Comparison of ENCODE assay signal across 18 cellular contexts in the genomic region with DNA sequence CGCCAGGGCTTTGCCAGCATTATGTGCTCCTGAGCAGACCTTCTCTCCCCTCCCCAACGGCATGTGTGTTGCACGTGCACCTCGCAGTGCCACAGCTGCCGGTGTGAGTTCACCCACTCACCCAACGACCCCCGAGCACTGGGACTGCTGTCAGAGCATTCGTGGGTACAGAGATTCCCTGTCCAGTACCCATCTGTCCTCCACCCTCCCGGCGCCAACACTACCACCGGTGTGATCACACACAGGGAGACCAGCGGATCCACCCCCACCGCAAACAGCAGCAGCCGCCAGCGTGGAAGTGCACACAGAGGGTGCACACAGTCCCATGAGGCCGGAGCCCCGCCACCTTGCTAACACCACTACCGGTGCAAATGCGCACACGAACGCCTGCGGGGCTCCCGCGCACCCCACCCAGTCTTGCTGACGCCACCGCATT. TPM values are rescaled to one million over a fixed set of nuclear protein-coding genes. Genes with fewer than 3 reads are reported as not detected.
DNase-seq lines count a peak whose midpoint lies in the region; ATAC-seq and TF ChIP-seq lines count a peak whose summit lies in the region.
"Had no signal": no experiment of that assay in that cellular context is flagged by ENCODE, and none has a peak within 500 bp of the region (broad histone marks: within the 10 kb centered on the region; RNA-seq: fewer than 3 reads in every experiment).

No MANE protein-coding gene starts in this region.

- peaks cover 0 to 11% (median 0%) of the 10 kb centered on the region in 11 experiments; a peak in 1 of 22 replicates for H3K36me3 ChIP-seq in BLaER1 treated with 17β-estradiol and CSF1 and Interleukin-3, amounts not matched to agents 10 nM and 100 nM
- H3K36me3 ChIP-seq in RWPE2 (ENCODE audit: low read depth), result no peaks in the 10 kb centered on the region
- no peaks in the 10 kb centered on the region for H3K36me3 ChIP-seq in lung (ENCODE audit: control insufficient read depth in 2 of 2, insufficient read depth in 2 of 2, low read length in 2 of 2)
- H3K36me3 ChIP-seq: BE2C had no signal

- ATAC-seq in RWPE2 (ENCODE audit: low read depth) (no peak), lung (ENCODE audit: insufficient read depth, low FRiP score) (no peak), left colon (no peak)
- no peak for ATAC-seq in stimulated activated memory B cell treated with anti-CD40 and anti-IgM and Interleukin-4, amounts not matched to agents 10 μg/mL and 1 μg/mL and 100 μg/mL, for 72 hours

- H3K36me3 Mint-ChIP-seq in stimulated activated memory B cell treated with anti-CD40 and anti-IgM and Interleukin-4, amounts not matched to agents 10 μg/mL and 1 μg/mL and 100 μg/mL, for 72 hours, result peaks cover 6% of the 10 kb centered on the region
- H3K36me3 Mint-ChIP-seq: CD4-positive, alpha-beta memory T cell; IgD-negative memory B cell had no signal

- no peaks in the 10 kb centered on the region for H4K20me1 ChIP-seq in BLaER1 treated with 17β-estradiol and CSF1 and Interleukin-3, amounts not matched to agents 10 nM and 100 nM

- H3K4me3 Mint-ChIP-seq in stimulated activated memory B cell treated with anti-CD40 and anti-IgM and Interleukin-4, amounts not matched to agents 10 μg/mL and 1 μg/mL and 100 μg/mL, for 72 hours, result no peak overlapping the region
- H3K4me3 Mint-ChIP-seq: CD4-positive, alpha-beta memory T cell; H9 had no signal

- peak overlapping the region in 2 of 11 experiments; percentile 91 to 94; a peak in 3 of 22 replicates for H3K27ac ChIP-seq in BLaER1 treated with 17β-estradiol and CSF1 and Interleukin-3, amounts not matched to agents 10 nM and 100 nM
- H3K27ac ChIP-seq in RWPE2 (ENCODE audit: poor library complexity, severe bottlenecking) (no peak overlapping the region), lung (ENCODE audit: low read depth in 1 of 2, low read length in 1 of 2) (no peak overlapping the region)
- H3K27ac ChIP-seq: C4-2B had no signal

- peaks cover 7% of the 10 kb centered on the region for H3K9me3 Mint-ChIP-seq in stimulated activated memory B cell treated with anti-CD40 and anti-IgM and Interleukin-4, amounts not matched to agents 10 μg/mL and 1 μg/mL and 100 μg/mL, for 72 hours

- intact Hi-C loops in left colon (cut with DNase I, micrococcal nuclease), result no loop called here

- peaks cover 21 to 94% (median 51%) of the 10 kb centered on the region in 10 experiments for H3K4me1 ChIP-seq in BLaER1 treated with 17β-estradiol and CSF1 and Interleukin-3, amounts not matched to agents 10 nM and 100 nM
- H3K4me1 ChIP-seq in RWPE2 (ENCODE audit: insufficient read depth, poor library complexity, severe bottlenecking) (no peaks in the 10 kb centered on the region), lung (ENCODE audit: control insufficient read depth in 2 of 2, insufficient read depth in 2 of 2, low read length in 2 of 2) (no peaks in the 10 kb centered on the region)
- H3K4me1 ChIP-seq: BE2C had no signal

- H3K4me2 ChIP-seq in BLaER1 treated with 17β-estradiol and CSF1 and Interleukin-3, amounts not matched to agents 10 nM and 100 nM, result peak overlapping the region in 6 of 11 experiments; percentile 8 to 97 (median 86); a peak in 10 of 22 replicates

- TF ChIP-seq CTCF in RWPE2 (IDR thresholded peaks at IDR 0.05; ENCODE audit: poor library complexity, severe bottlenecking), result no peak
- TF ChIP-seq CTCF in lung (IDR thresholded peaks at IDR 0.05; ENCODE audit: control extremely low read depth, extremely low read depth), result no peak

- WGBS in lung, 2 donors, result 89 to 90% methylated on average over 26 of the region's 26 CpGs

- H3K27me3 Mint-ChIP-seq in stimulated activated memory B cell treated with anti-CD40 and anti-IgM and Interleukin-4, amounts not matched to agents 10 μg/mL and 1 μg/mL and 100 μg/mL, for 72 hours, result no peaks in the 10 kb centered on the region
- H3K27me3 Mint-ChIP-seq: IgD-negative memory B cell had no signal

- no peaks in the 10 kb centered on the region for H3K27me3 ChIP-seq in BLaER1 treated with 17β-estradiol and CSF1 and Interleukin-3, amounts not matched to agents 10 nM and 100 nM
- H3K27me3 ChIP-seq in RWPE2 (ENCODE audit: insufficient read depth, poor library complexity, severe bottlenecking), result peaks cover 3% of the 10 kb centered on the region
- no peaks in the 10 kb centered on the region for H3K27me3 ChIP-seq in lung (ENCODE audit: control insufficient read depth, insufficient read depth)
- H3K27me3 ChIP-seq: BE2C had no signal

- H3K9me3 ChIP-seq in BLaER1 treated with 17β-estradiol and CSF1 and Interleukin-3, amounts not matched to agents 10 nM and 100 nM (replicated peaks in 1 of 11), result peaks cover 10 to 55% (median 47%) of the 10 kb centered on the region in 11 experiments
- H3K9me3 ChIP-seq in RWPE2 (ENCODE audit: severe bottlenecking) (no peaks in the 10 kb centered on the region), lung (ENCODE audit: control insufficient read depth in 2 of 2, insufficient read depth in 1 of 2, low read length in 1 of 2) (peaks cover 2 to 10% of the 10 kb centered on the region in 2 donors)
- H3K9me3 ChIP-seq: BE2C had no signal

- H3K4me3 ChIP-seq in BLaER1 treated with 17β-estradiol and CSF1 and Interleukin-3, amounts not matched to agents 10 nM and 100 nM, result no peak overlapping the region
- H3K4me3 ChIP-seq in RWPE2 (ENCODE audit: severe bottlenecking) (no peak overlapping the region), lung (no peak overlapping the region)

- H3K4me1 Mint-ChIP-seq in stimulated activated memory B cell treated with anti-CD40 and anti-IgM and Interleukin-4, amounts not matched to agents 10 μg/mL and 1 μg/mL and 100 μg/mL, for 72 hours, result peaks cover 55% of the 10 kb centered on the region
- H3K4me1 Mint-ChIP-seq: CD4-positive, alpha-beta memory T cell; H9 had no signal

- no peak overlapping the region for H3K9ac ChIP-seq in BLaER1 treated with 17β-estradiol and CSF1 and Interleukin-3, amounts not matched to agents 10 nM and 100 nM

- DNase-seq in RWPE2 (ENCODE audit: low spot score) (peak; percentile 56), lung (ENCODE audit: low spot score) (peak; percentile 18), AG08396 (ENCODE audit: low spot score) (no peak), left colon (no peak), inferior parietal cortex (ENCODE audit: extremely low spot score) (no peak)
- DNase-seq: BE2C; CD4-positive, alpha-beta memory T cell; DMS153; DMS79; GDM1; H9 had no signal

- H3K27ac Mint-ChIP-seq in stimulated activated memory B cell treated with anti-CD40 and anti-IgM and Interleukin-4, amounts not matched to agents 10 μg/mL and 1 μg/mL and 100 μg/mL, for 72 hours, result peak overlapping the region; percentile 17
- H3K27ac Mint-ChIP-seq: CD4-positive, alpha-beta memory T cell; H9; IgD-negative memory B cell had no signal

RNA-seq across cellular contexts. Expression of gene LILRA1, which starts 15.9 kb away (rescaled TPM):
- total RNA-seq in lung (1 to 10 TPM; 2.1 to 8.3 TPM), left colon (under 1 TPM in 1 of 2 donors, not detected in 1; 0.61 TPM)
- 10 to 100 TPM in 1 of 2 donors, 1 to 10 TPM in 1; 1.2 to 21.3 TPM for polyA plus RNA-seq in lung
- total RNA-seq: A172; CD4-positive, alpha-beta memory T cell; Daoy; H1; H9 had no signal
- polyA plus RNA-seq: CD4-positive, alpha-beta memory T cell; H1; IgD-negative memory B cell had no signal

RNA-seq across cellular contexts. Expression of gene LILRB1, which starts 20.9 kb away (rescaled TPM):
- 10 to 100 TPM in 1 of 2 donors, 1 to 10 TPM in 1; 5.1 to 33.3 TPM for total RNA-seq in lung
- 10 to 100 TPM in 1 of 2 donors, 1 to 10 TPM in 1; 8.1 to 90.5 TPM for polyA plus RNA-seq in lung
- 1 to 10 TPM; 2.5 to 4.1 TPM for total RNA-seq in left colon
- total RNA-seq: A172, Daoy, H1, H9 had no signal
- polyA plus RNA-seq: H1 had no signal

RNA-seq across cellular contexts. Expression of gene LILRA2, which starts 35.8 kb away (rescaled TPM):
- total RNA-seq in lung (10 to 100 TPM in 1 of 2 donors, 1 to 10 TPM in 1; 1.2 to 13.6 TPM), left colon (1 to 10 TPM in 1 of 2 donors, under 1 TPM in 1; 0.55 to 1.1 TPM)
- 10 to 100 TPM in 1 of 2 donors, 1 to 10 TPM in 1; 4.3 to 51.6 TPM for polyA plus RNA-seq in lung
- total RNA-seq: A172, Daoy, H1, H9 had no signal
- polyA plus RNA-seq: CD4-positive, alpha-beta memory T cell; H1 had no signal

RNA-seq across cellular contexts. Expression of gene LILRB4, which starts 53.4 kb away (rescaled TPM):
- total RNA-seq in lung (10 to 100 TPM in 1 of 2 donors, 1 to 10 TPM in 1; 8.0 to 29.3 TPM), left colon (1 to 10 TPM; 2.1 to 5.0 TPM)
- 100 to 1,000 TPM in 1 of 2 donors, 1 to 10 TPM in 1; 8.7 to 153 TPM for polyA plus RNA-seq in lung
- total RNA-seq: A172, H1, H9 had no signal
- polyA plus RNA-seq: CD4-positive, alpha-beta memory T cell; H1 had no signal

Comparison
In these comparisons a context has a peak if more than half of its experiments do, and no peak if none do; other contexts are left out.
1. DNase-seq: peak in RWPE2 (single experiment) and lung (single experiment); none in AG08396 (single experiment), left colon (0 of 2) and inferior parietal cortex (single experiment).